ENCODE assay signal across 1 cellular context in the genomic region with DNA sequence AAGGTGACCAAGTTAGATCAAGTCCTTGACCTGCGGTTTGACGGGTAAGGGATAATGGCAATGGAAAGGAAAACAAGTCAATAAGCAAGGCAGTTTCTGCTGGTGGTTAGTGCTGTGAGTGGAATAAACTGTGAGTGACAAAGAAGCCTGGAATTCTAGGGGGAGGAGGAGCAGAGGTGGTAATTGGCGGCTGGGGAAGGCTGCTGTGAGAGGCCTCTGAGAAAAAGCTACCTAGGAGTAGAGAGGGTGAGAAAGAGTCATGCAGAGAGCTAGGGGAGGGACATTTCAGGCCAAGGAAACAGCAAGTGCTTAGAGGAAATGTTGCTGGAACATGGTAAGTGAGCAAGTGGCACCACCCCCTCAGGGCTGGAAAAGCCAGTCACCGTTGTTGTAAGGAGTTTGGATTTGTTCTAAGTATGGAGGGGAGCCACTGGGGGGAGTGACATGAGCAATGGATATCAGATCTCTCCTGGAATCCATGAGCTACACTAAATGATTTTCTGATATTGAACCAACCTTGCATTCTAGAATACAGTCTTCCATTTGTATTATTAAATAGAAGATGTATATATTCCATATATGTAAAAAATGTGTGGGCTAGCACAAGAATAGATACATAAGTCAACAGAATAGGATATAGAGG.
TF ChIP-seq lines count a peak whose summit lies in the region.

No MANE protein-coding gene starts in this region.

TF ChIP-seq in GM23338, 12 proteins besides CTCF, POLR2A, EP300 and RAD21:
- TF ChIP-seq ZNF331 (CRISPR knock-in tag; IDR thresholded peaks at IDR 0.05; ENCODE audit: low read depth) (no peak), EZH2phosphoT487 (IDR thresholded peaks at IDR 0.05; ENCODE audit: unreplicated experiment) (no peak), ZNF114 (CRISPR knock-in tag; IDR thresholded peaks at IDR 0.05) (no peak), POLR2AphosphoS5 (IDR thresholded peaks at IDR 0.05; ENCODE audit: low read depth) (no peak), STAT1 (IDR thresholded peaks at IDR 0.05; ENCODE audit: unreplicated experiment) (no peak), JUNB (IDR thresholded peaks at IDR 0.05; ENCODE audit: unreplicated experiment) (no peak), CREB1 (CRISPR knock-in tag; IDR thresholded peaks at IDR 0.05; ENCODE audit: low read depth) (no peak), NANOG (IDR thresholded peaks at IDR 0.05; ENCODE audit: borderline replicate concordance) (no peak)
- TF ChIP-seq, protein P1, sequence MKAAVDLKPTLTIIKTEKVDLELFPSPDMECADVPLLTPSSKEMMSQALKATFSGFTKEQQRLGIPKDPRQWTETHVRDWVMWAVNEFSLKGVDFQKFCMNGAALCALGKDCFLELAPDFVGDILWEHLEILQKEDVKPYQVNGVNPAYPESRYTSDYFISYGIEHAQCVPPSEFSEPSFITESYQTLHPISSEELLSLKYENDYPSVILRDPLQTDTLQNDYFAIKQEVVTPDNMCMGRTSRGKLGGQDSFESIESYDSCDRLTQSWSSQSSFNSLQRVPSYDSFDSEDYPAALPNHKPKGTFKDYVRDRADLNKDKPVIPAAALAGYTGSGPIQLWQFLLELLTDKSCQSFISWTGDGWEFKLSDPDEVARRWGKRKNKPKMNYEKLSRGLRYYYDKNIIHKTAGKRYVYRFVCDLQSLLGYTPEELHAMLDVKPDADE (IDR thresholded peaks at IDR 0.05), result no peak
